ENCODE assay signal across 23 cellular contexts in the genomic region with DNA sequence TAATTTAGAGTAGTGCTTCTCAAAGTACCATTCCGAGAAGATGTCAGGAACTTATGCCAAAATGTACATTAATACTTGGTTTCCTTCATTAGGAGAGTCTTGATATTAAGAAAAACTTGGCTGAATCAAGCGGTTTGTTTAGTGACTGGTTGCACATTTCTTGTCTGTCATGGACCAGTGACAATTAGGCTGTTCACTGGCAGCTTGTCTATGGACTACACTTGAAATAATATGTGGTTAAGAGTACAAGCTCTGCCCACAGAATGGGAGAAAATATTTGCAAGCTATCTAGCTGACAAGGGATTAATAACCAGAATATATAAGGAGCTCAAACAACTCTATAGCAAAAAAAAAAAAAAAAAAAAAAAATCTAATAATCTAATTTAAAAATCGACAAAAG.
"Had no signal": no experiment of that assay in that cellular context is flagged by ENCODE, and none has a peak within 500 bp of the region (broad histone marks: within the 10 kb centered on the region; RNA-seq: fewer than 3 reads in every experiment).

No MANE protein-coding gene starts in this region.

- ATAC-seq: gastroesophageal sphincter; mucosa of descending colon; naive thymus-derived CD8-positive, alpha-beta T cell; pancreas; sciatic nerve; stimulated activated naive B cell treated with anti-CD40 and anti-IgM and Interleukin-4, amounts not matched to agents 10 μg/mL and 1 μg/mL and 100 μg/mL, for 72 hours; stimulated activated naive CD8-positive, alpha-beta T cell treated with anti-CD3 and anti-CD28 coated beads, Interleukin-15, amount 100 ng/mL, for 72 hours had no signal

- H3K4me3 ChIP-seq: colonic mucosa, esophagus squamous epithelium, gastroesophageal sphincter, mucosa of descending colon, neural progenitor cell, pancreas, prostate gland, spleen, testis, transverse colon had no signal

- DNase-seq: colonic mucosa; dermis blood vessel endothelial cell; esophagus squamous epithelium; foreskin fibroblast; glutamatergic neuron; immature natural killer cell; mammary epithelial cell; mucosa of descending colon; naive thymus-derived CD8-positive, alpha-beta T cell; nucleus accumbens; pancreas; spleen; stimulated activated CD4-positive, alpha-beta T cell treated with anti-CD3 and anti-CD28 coated beads, Interleukin-15, amount 100 ng/mL, for 24 hours; stimulated activated CD4-positive, alpha-beta T cell treated with anti-CD3 and anti-CD28 coated beads, Interleukin-1b, Interleukin-23, amount 100 ng/mL, for 48 hours; stimulated activated CD4-positive, alpha-beta T cell treated with anti-CD3 and anti-CD28 coated beads, Interleukin-4, amount 100 ng/mL, for 4 hours; stimulated activated naive B cell treated with anti-CD40 and anti-IgM and Interleukin-4, amounts not matched to agents 10 μg/mL and 1 μg/mL and 100 μg/mL, for 72 hours; stimulated activated naive CD8-positive, alpha-beta T cell treated with anti-CD3 and anti-CD28 coated beads, Interleukin-15, amount 100 ng/mL, for 72 hours; testis; transverse colon had no signal
